17 cellular contexts compared by ENCODE assay signal in the genomic region with DNA sequence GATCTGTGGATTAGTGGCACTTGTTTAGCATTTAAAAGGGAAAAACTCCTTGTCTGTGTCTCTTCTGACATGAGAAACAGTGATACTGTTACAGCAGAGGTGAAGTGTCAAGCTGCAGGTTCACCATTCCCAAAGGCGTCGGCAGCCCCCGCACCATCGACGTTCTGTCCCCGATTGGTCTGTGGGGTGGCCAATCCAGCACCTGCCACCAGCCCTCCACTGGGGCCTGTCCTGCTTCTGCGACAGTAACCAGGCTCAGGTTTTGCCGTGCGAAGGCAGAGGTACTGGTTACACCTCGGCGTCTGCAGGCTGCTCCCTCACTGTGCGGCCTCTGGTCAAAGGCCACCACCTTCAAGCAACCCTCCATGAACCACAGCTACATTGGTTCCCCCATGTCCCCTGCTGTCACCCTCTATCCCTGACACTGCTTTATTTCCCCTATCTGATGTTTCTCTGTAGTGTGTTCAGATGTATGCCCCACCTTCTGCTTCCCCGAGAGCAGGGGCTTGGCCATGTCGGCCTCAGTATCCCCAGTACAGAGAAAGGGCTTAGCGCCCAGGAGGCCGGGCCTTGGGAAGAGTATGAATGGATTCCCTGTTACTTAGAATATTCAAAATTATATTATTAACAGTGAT. TPM values are rescaled to one million over a fixed set of nuclear protein-coding genes. Genes with fewer than 3 reads are reported as not detected.
"Had no signal": no experiment of that assay in that cellular context is flagged by ENCODE, and none has a peak within 500 bp of the region (broad histone marks: within the 10 kb centered on the region; RNA-seq: fewer than 3 reads in every experiment).

No MANE protein-coding gene starts in this region.

- H2AFZ ChIP-seq: neural progenitor cell had no signal

- DNase-seq: activated CD4-positive, alpha-beta T cell treated with anti-CD3 and anti-CD28 coated beads for 36 hours; activated effector memory CD4-positive, alpha-beta T cell treated with anti-CD3 and anti-CD28 coated beads, Interleukin-2, amount 50 U/mL, for 16 hours; amniotic stem cell; caudate nucleus; effector memory CD8-positive, alpha-beta T cell; foreskin fibroblast; hypothalamus; mammary epithelial cell; SK-N-SH; stimulated activated naive B cell treated with anti-CD40 and anti-IgM and Interleukin-4, amounts not matched to agents 10 μg/mL and 1 μg/mL and 100 μg/mL, for 72 hours had no signal

- H3K36me3 Mint-ChIP-seq: activated naive CD4-positive, alpha-beta T cell treated with anti-CD3 and anti-CD28 coated beads, Interleukin-2, amount 50 U/mL, for 72 hours had no signal

- H3K9me2 ChIP-seq: SK-N-SH had no signal

- H3K27ac ChIP-seq: neural progenitor cell, pancreas had no signal

- H3K4me3 Mint-ChIP-seq: activated CD4-positive, alpha-beta T cell treated with anti-CD3 and anti-CD28 coated beads for 36 hours; effector memory CD8-positive, alpha-beta T cell; neural progenitor cell; stimulated activated naive B cell treated with anti-CD40 and anti-IgM and Interleukin-4, amounts not matched to agents 10 μg/mL and 1 μg/mL and 100 μg/mL, for 72 hours; T-helper 2 cell treated with Interferon-gamma antibody and Interleukin-4, amounts not matched to agents 5 μg/mL and 100 μg/mL, for 36 hours had no signal

- H3K4me2 ChIP-seq: neural progenitor cell, SK-N-SH had no signal

- H3K4me3 ChIP-seq: neural progenitor cell, pancreas had no signal

- H3K9me3 ChIP-seq: pancreas, SK-N-SH had no signal

- H3K27me3 ChIP-seq: neural progenitor cell, pancreas had no signal

- H3K9me3 Mint-ChIP-seq: activated naive CD4-positive, alpha-beta T cell treated with anti-CD3 and anti-CD28 coated beads, Interleukin-2, amount 50 U/mL, for 72 hours; effector memory CD8-positive, alpha-beta T cell; neural progenitor cell; stimulated activated naive B cell treated with anti-CD40 and anti-IgM and Interleukin-4, amounts not matched to agents 10 μg/mL and 1 μg/mL and 100 μg/mL, for 72 hours; T-helper 2 cell treated with Interferon-gamma antibody and Interleukin-4, amounts not matched to agents 5 μg/mL and 100 μg/mL, for 36 hours had no signal

- H3K4me1 Mint-ChIP-seq: activated CD4-positive, alpha-beta T cell treated with anti-CD3 and anti-CD28 coated beads for 36 hours had no signal

- H3K27me3 Mint-ChIP-seq: activated CD4-positive, alpha-beta T cell treated with anti-CD3 and anti-CD28 coated beads for 36 hours; effector memory CD8-positive, alpha-beta T cell; stimulated activated naive B cell treated with anti-CD40 and anti-IgM and Interleukin-4, amounts not matched to agents 10 μg/mL and 1 μg/mL and 100 μg/mL, for 72 hours had no signal

- H3K36me3 ChIP-seq: neural progenitor cell, pancreas had no signal

- ATAC-seq: activated CD4-positive, alpha-beta T cell treated with anti-CD3 and anti-CD28 coated beads for 36 hours; activated naive CD4-positive, alpha-beta T cell treated with anti-CD3 and anti-CD28 coated beads, Interleukin-2, amount 50 U/mL, for 72 hours; effector memory CD8-positive, alpha-beta T cell; left lobe of liver; pancreas; stimulated activated naive B cell treated with anti-CD40 and anti-IgM and Interleukin-4, amounts not matched to agents 10 μg/mL and 1 μg/mL and 100 μg/mL, for 72 hours had no signal

- H3K27ac Mint-ChIP-seq: activated CD4-positive, alpha-beta T cell treated with anti-CD3 and anti-CD28 coated beads for 36 hours; effector memory CD8-positive, alpha-beta T cell; neural progenitor cell; stimulated activated naive B cell treated with anti-CD40 and anti-IgM and Interleukin-4, amounts not matched to agents 10 μg/mL and 1 μg/mL and 100 μg/mL, for 72 hours; T-helper 2 cell treated with Interferon-gamma antibody and Interleukin-4, amounts not matched to agents 5 μg/mL and 100 μg/mL, for 36 hours had no signal

RNA-seq across cellular contexts. Expression of a gene that starts 8.6 kb away (rescaled TPM):
- total RNA-seq: dermis microvascular lymphatic vessel endothelial cell had no signal
- polyA plus RNA-seq: mammary epithelial cell had no signal

RNA-seq across cellular contexts. Expression of a gene that starts 46.9 kb away (rescaled TPM):
- total RNA-seq: activated CD4-positive, alpha-beta T cell treated with anti-CD3 and anti-CD28 coated beads for 36 hours; activated naive CD4-positive, alpha-beta T cell treated with anti-CD3 and anti-CD28 coated beads, Interleukin-2, amount 50 U/mL, for 72 hours; dermis microvascular lymphatic vessel endothelial cell had no signal
- polyA plus RNA-seq: keratinocyte, SK-N-SH had no signal
